ENCODE assay signal across 1 cellular context in the genomic region with DNA sequence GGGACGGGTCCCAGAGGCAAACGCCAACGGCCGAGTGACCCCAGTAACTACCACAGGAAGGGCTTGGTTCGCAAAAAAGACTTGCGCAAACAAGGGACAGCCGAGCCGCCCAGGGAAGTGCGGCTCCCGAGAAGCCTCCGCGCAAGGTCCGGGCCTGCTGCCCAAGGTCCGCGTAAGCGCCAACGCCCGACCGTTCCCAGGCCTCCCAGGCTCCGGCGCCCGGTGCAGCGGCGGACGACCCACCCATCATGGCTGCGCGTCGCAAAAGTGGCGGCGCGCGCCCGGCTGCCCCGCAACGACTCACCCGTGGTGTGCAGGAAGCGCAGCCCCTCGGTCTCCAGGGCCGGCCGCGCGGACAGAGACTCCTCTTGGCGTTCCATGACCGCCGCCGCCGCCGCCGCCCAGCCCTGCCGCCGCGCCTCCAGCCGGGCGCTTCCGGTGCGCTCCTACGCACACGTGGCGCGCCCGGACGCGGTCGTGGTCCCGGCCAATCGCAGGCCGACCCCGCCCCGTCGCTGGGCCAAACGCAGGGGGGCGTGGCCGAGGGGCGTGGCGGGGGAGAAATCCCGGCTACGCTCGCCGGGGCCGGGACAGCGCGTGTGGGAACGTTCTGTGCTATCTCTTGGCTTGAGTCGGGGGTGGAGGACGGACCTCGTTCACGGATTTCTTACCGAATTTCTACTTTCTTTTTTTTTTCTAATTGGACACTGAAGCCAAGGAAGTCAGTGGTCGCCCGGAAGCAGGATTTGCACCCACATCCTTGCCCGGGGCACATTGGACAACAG.
TF ChIP-seq lines count a peak whose summit lies in the region.

A gene with protein sequence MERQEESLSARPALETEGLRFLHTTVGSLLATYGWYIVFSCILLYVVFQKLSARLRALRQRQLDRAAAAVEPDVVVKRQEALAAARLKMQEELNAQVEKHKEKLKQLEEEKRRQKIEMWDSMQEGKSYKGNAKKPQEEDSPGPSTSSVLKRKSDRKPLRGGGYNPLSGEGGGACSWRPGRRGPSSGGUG (minus strand): TSS at position 448 of the 785 bp plus-strand sequence. CDS start 68 bp downstream, at position 380.

TF ChIP-seq in K562, 482 proteins besides CTCF, POLR2A, EP300 and RAD21 (continued from another document and continues in another):
- TF ChIP-seq, protein P1, sequence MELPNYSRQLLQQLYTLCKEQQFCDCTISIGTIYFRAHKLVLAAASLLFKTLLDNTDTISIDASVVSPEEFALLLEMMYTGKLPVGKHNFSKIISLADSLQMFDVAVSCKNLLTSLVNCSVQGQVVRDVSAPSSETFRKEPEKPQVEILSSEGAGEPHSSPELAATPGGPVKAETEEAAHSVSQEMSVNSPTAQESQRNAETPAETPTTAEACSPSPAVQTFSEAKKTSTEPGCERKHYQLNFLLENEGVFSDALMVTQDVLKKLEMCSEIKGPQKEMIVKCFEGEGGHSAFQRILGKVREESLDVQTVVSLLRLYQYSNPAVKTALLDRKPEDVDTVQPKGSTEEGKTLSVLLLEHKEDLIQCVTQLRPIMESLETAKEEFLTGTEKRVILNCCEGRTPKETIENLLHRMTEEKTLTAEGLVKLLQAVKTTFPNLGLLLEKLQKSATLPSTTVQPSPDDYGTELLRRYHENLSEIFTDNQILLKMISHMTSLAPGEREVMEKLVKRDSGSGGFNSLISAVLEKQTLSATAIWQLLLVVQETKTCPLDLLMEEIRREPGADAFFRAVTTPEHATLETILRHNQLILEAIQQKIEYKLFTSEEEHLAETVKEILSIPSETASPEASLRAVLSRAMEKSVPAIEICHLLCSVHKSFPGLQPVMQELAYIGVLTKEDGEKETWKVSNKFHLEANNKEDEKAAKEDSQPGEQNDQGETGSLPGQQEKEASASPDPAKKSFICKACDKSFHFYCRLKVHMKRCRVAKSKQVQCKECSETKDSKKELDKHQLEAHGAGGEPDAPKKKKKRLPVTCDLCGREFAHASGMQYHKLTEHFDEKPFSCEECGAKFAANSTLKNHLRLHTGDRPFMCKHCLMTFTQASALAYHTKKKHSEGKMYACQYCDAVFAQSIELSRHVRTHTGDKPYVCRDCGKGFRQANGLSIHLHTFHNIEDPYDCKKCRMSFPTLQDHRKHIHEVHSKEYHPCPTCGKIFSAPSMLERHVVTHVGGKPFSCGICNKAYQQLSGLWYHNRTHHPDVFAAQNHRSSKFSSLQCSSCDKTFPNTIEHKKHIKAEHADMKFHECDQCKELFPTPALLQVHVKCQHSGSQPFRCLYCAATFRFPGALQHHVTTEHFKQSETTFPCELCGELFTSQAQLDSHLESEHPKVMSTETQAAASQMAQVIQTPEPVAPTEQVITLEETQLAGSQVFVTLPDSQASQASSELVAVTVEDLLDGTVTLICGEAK (IDR thresholded peaks at IDR 0.05) = peak; percentile 43; the same call in 1 of the 2 replicates
- TF ChIP-seq, protein P1 (CRISPR knock-in tag; IDR thresholded peaks at IDR 0.05) = no peak
- TF ChIP-seq FIP1L1 (IDR thresholded peaks at IDR 0.05; ENCODE audit: low read depth, low read length, poor library complexity, severe bottlenecking) (peak; percentile 61), ETV6 (IDR thresholded peaks at IDR 0.05; ENCODE audit: borderline replicate concordance in 1 of 2, low read depth in 2 of 2, low read length in 1 of 2) (no peak), ETV6 (CRISPR knock-in tag; IDR thresholded peaks at IDR 0.05; ENCODE audit: borderline replicate concordance) (no peak), HOXB6 (CRISPR knock-in tag; IDR thresholded peaks at IDR 0.05; ENCODE audit: borderline replicate concordance) (no peak), C11orf30 (IDR thresholded peaks at IDR 0.05; ENCODE audit: low read depth) (peak; percentile 41; the same call in 1 of the 2 replicates), ZNF354B (CRISPR knock-in tag; IDR thresholded peaks at IDR 0.05) (no peak), RFX7 (CRISPR knock-in tag; IDR thresholded peaks at IDR 0.05) (no peak), GATAD2B (IDR thresholded peaks at IDR 0.05; ENCODE audit: borderline replicate concordance) (peak; percentile 84; the same call in 1 of the 2 replicates), ILF3 (IDR thresholded peaks at IDR 0.05; ENCODE audit: borderline replicate concordance) (peak; percentile 81; the same call in 1 of the 2 replicates), RUNX1 (IDR thresholded peaks at IDR 0.05; ENCODE audit: low read depth) (0 out of 2 replicates have a peak, but pooled peaks have one; percentile 21), SIN3B (IDR thresholded peaks at IDR 0.05; ENCODE audit: low read depth) (peak; percentile 87), ZNF316 (IDR thresholded peaks at IDR 0.05) (no peak), TRIM24 (IDR thresholded peaks at IDR 0.05) (no peak), JUN (IDR thresholded peaks at IDR 0.05; ENCODE audit: borderline replicate concordance, low read depth, low read length) (peak; percentile 35; the same call in 1 of the 2 replicates), JUN (CRISPR knock-in tag; IDR thresholded peaks at IDR 0.05; ENCODE audit: borderline replicate concordance) (no peak), ZNF41 (CRISPR knock-in tag; conservative IDR thresholded peaks at IDR 0.05) (no peak), HDAC6 (IDR thresholded peaks at IDR 0.05; ENCODE audit: low read depth, low read length) (no peak), GABPA (tag; conservative IDR thresholded peaks at IDR 0.05; ENCODE audit: low read depth) (peak; percentile 90), ZBTB17 (CRISPR knock-in tag; IDR thresholded peaks at IDR 0.05) (0 out of 2 replicates have a peak, but pooled peaks have one; percentile 62), SMARCB1 (IDR thresholded peaks at IDR 0.05; ENCODE audit: insufficient read length, low read depth) (no peak), YY1 (IDR thresholded peaks at IDR 0.05; ENCODE audit: borderline replicate concordance in 1 of 3, control insufficient read depth in 1 of 3, extremely low read depth in 1 of 3, insufficient read depth in 3 of 3, insufficient read length in 1 of 3, insufficient replicate concordance in 2 of 3, low read depth in 1 of 3, low read length in 2 of 3) (peak in 2 of 3 experiments; percentile 79 to 88), SREBF1 (IDR thresholded peaks at IDR 0.05; ENCODE audit: borderline replicate concordance, low read depth, low read length) (no peak), MXI1 (IDR thresholded peaks at IDR 0.05; ENCODE audit: low read depth, low read length) (peak; percentile 84), RCOR1 (IDR thresholded peaks at IDR 0.05; ENCODE audit: borderline replicate concordance in 1 of 2, low read depth in 2 of 2, low read length in 2 of 2) (peak in 1 of 2 experiments; percentile 32; a peak in 1 of 4 replicates)
- TF ChIP-seq, protein P2, sequence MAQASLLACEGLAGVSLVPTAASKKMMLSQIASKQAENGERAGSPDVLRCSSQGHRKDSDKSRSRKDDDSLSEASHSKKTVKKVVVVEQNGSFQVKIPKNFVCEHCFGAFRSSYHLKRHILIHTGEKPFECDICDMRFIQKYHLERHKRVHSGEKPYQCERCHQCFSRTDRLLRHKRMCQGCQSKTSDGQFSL (CRISPR knock-in tag; IDR thresholded peaks at IDR 0.05) = no peak
- TF ChIP-seq, protein P2 (tag; IDR thresholded peaks at IDR 0.05) = no peak
- TF ChIP-seq, protein P3, sequence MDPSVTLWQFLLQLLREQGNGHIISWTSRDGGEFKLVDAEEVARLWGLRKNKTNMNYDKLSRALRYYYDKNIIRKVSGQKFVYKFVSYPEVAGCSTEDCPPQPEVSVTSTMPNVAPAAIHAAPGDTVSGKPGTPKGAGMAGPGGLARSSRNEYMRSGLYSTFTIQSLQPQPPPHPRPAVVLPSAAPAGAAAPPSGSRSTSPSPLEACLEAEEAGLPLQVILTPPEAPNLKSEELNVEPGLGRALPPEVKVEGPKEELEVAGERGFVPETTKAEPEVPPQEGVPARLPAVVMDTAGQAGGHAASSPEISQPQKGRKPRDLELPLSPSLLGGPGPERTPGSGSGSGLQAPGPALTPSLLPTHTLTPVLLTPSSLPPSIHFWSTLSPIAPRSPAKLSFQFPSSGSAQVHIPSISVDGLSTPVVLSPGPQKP (CRISPR knock-in tag; IDR thresholded peaks at IDR 0.05) = no peak
- TF ChIP-seq, protein P4, sequence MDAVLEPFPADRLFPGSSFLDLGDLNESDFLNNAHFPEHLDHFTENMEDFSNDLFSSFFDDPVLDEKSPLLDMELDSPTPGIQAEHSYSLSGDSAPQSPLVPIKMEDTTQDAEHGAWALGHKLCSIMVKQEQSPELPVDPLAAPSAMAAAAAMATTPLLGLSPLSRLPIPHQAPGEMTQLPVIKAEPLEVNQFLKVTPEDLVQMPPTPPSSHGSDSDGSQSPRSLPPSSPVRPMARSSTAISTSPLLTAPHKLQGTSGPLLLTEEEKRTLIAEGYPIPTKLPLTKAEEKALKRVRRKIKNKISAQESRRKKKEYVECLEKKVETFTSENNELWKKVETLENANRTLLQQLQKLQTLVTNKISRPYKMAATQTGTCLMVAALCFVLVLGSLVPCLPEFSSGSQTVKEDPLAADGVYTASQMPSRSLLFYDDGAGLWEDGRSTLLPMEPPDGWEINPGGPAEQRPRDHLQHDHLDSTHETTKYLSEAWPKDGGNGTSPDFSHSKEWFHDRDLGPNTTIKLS (IDR thresholded peaks at IDR 0.05; ENCODE audit: borderline replicate concordance, low read depth) = peak; percentile 89; the same call in 1 of the 2 replicates
- TF ChIP-seq, protein P5, sequence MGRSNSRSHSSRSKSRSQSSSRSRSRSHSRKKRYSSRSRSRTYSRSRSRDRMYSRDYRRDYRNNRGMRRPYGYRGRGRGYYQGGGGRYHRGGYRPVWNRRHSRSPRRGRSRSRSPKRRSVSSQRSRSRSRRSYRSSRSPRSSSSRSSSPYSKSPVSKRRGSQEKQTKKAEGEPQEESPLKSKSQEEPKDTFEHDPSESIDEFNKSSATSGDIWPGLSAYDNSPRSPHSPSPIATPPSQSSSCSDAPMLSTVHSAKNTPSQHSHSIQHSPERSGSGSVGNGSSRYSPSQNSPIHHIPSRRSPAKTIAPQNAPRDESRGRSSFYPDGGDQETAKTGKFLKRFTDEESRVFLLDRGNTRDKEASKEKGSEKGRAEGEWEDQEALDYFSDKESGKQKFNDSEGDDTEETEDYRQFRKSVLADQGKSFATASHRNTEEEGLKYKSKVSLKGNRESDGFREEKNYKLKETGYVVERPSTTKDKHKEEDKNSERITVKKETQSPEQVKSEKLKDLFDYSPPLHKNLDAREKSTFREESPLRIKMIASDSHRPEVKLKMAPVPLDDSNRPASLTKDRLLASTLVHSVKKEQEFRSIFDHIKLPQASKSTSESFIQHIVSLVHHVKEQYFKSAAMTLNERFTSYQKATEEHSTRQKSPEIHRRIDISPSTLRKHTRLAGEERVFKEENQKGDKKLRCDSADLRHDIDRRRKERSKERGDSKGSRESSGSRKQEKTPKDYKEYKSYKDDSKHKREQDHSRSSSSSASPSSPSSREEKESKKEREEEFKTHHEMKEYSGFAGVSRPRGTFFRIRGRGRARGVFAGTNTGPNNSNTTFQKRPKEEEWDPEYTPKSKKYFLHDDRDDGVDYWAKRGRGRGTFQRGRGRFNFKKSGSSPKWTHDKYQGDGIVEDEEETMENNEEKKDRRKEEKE (IDR thresholded peaks at IDR 0.05; ENCODE audit: borderline replicate concordance in 1 of 2, control insufficient read depth in 1 of 2, low read depth in 2 of 2, low read length in 1 of 2) = no peak
- TF ChIP-seq, protein P6, sequence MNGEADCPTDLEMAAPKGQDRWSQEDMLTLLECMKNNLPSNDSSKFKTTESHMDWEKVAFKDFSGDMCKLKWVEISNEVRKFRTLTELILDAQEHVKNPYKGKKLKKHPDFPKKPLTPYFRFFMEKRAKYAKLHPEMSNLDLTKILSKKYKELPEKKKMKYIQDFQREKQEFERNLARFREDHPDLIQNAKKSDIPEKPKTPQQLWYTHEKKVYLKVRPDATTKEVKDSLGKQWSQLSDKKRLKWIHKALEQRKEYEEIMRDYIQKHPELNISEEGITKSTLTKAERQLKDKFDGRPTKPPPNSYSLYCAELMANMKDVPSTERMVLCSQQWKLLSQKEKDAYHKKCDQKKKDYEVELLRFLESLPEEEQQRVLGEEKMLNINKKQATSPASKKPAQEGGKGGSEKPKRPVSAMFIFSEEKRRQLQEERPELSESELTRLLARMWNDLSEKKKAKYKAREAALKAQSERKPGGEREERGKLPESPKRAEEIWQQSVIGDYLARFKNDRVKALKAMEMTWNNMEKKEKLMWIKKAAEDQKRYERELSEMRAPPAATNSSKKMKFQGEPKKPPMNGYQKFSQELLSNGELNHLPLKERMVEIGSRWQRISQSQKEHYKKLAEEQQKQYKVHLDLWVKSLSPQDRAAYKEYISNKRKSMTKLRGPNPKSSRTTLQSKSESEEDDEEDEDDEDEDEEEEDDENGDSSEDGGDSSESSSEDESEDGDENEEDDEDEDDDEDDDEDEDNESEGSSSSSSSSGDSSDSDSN (IDR thresholded peaks at IDR 0.05; ENCODE audit: borderline replicate concordance in 1 of 2, low read depth in 2 of 2, low read length in 2 of 2) = 0 out of 4 replicates have a peak, but pooled peaks of 1 of the 2 experiments have one; percentile 40
- TF ChIP-seq, protein P7, sequence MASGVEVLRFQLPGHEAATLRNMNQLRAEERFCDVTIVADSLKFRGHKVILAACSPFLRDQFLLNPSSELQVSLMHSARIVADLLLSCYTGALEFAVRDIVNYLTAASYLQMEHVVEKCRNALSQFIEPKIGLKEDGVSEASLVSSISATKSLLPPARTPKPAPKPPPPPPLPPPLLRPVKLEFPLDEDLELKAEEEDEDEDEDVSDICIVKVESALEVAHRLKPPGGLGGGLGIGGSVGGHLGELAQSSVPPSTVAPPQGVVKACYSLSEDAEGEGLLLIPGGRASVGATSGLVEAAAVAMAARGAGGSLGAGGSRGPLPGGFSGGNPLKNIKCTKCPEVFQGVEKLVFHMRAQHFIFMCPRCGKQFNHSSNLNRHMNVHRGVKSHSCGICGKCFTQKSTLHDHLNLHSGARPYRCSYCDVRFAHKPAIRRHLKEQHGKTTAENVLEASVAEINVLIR (CRISPR knock-in tag; IDR thresholded peaks at IDR 0.05) = peak; percentile 80
